Comparison of ENCODE assay signal across 1 cellular context in the genomic region with DNA sequence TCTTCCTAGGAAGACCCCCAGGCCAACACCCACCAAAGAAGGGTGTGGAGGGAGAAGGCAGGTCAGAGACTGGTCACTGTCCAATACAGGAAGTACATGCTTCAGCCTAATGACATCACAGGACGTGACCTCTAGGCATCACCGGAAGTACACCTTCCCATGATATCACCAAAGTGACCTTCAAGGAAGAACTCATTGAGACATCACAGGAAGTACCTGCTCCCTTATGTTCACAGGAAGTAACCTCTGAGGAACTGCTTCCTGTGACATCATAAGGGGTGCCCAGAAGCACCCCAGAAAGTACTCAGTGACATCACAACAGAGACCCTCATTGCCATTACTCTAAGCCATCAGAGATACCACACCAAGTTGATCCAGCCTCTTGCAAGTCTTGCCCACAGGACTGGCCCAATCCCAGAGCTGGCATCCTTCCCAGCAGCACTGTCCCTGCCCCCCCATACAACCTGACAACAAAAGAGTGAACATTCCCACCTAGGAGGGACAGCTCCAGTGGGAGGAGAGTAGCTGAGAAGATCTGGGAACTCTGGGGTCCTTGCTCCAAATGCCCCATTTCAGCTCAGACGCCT.
TF ChIP-seq lines count a peak whose summit lies in the region.

No MANE protein-coding gene starts in this region.

TF ChIP-seq in HEK293, 187 proteins besides CTCF, POLR2A, EP300 and RAD21 (continued from another document):
- TF ChIP-seq, protein P1, sequence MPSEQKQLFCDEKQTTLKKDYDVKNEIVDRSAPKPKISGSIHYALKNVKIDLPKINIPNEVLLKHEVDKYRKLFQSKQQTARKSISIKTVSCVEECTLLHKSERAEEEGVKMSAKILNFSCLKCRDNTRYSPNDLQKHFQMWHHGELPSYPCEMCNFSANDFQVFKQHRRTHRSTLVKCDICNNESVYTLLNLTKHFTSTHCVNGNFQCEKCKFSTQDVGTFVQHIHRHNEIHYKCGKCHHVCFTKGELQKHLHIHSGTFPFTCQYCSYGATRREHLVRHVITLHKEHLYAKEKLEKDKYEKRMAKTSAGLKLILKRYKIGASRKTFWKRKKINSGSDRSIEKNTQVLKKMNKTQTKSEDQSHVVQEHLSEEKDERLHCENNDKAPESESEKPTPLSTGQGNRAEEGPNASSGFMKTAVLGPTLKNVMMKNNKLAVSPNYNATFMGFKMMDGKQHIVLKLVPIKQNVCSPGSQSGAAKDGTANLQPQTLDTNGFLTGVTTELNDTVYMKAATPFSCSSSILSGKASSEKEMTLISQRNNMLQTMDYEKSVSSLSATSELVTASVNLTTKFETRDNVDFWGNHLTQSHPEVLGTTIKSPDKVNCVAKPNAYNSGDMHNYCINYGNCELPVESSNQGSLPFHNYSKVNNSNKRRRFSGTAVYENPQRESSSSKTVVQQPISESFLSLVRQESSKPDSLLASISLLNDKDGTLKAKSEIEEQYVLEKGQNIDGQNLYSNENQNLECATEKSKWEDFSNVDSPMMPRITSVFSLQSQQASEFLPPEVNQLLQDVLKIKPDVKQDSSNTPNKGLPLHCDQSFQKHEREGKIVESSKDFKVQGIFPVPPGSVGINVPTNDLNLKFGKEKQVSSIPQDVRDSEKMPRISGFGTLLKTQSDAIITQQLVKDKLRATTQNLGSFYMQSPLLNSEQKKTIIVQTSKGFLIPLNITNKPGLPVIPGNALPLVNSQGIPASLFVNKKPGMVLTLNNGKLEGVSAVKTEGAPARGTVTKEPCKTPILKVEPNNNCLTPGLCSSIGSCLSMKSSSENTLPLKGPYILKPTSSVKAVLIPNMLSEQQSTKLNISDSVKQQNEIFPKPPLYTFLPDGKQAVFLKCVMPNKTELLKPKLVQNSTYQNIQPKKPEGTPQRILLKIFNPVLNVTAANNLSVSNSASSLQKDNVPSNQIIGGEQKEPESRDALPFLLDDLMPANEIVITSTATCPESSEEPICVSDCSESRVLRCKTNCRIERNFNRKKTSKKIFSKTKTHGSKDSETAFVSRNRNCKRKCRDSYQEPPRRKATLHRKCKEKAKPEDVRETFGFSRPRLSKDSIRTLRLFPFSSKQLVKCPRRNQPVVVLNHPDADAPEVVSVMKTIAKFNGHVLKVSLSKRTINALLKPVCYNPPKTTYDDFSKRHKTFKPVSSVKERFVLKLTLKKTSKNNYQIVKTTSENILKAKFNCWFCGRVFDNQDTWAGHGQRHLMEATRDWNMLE (tag by site-specific recombination; conservative IDR thresholded peaks at IDR 0.05; ENCODE audit: low read depth): peak; percentile 60
- TF ChIP-seq SP2 (tag by site-specific recombination; IDR thresholded peaks at IDR 0.05) (0 out of 2 replicates have a peak, but pooled peaks have one; percentile 7), ZNF555 (tag by site-specific recombination; conservative IDR thresholded peaks at IDR 0.05) (no peak), ZBTB21 (tag by site-specific recombination; IDR thresholded peaks at IDR 0.05) (peak; percentile 77), ZNF629 (tag by site-specific recombination; IDR thresholded peaks at IDR 0.05) (peak; percentile 75)
